22 cellular contexts compared by ENCODE assay signal in genomic region chr12:111458773-111459172, GRCh38. TPM values are rescaled to one million over a fixed set of nuclear protein-coding genes. Genes with fewer than 3 reads are reported as not detected.
A peak's percentile ranks its signal among the peaks of the same experiment; 100 is the strongest.
DNase-seq lines count a peak whose midpoint lies in the region; ATAC-seq and TF ChIP-seq lines count a peak whose summit lies in the region.
"Had no signal": no experiment of that assay in that cellular context is flagged by ENCODE, and none has a peak within 500 bp of the region (broad histone marks: within the 10 kb centered on the region; RNA-seq: fewer than 3 reads in every experiment).

No MANE protein-coding gene starts in this region.

- peaks cover 6% of the 10 kb centered on the region for H3K4me1 Mint-ChIP-seq in activated CD8-positive, alpha-beta T cell treated with anti-CD3 and anti-CD28 coated beads, Interleukin-2, amount 10 ng/mL, durations not matched to agents 7 days and 5 days (ENCODE audit: low read depth)
- H3K4me1 Mint-ChIP-seq in activated CD8-positive, alpha-beta T cell treated with anti-CD3 and anti-CD28 coated beads for 36 hours (ENCODE audit: low read depth): peaks cover 2% of the 10 kb centered on the region

- no peak overlapping the region for H3K4me3 Mint-ChIP-seq in activated CD8-positive, alpha-beta T cell treated with anti-CD3 and anti-CD28 coated beads, Interleukin-2, amount 10 ng/mL, durations not matched to agents 7 days and 5 days
- no peak overlapping the region for H3K4me3 Mint-ChIP-seq in activated CD8-positive, alpha-beta T cell treated with anti-CD3 and anti-CD28 coated beads for 36 hours
- H3K4me3 Mint-ChIP-seq: activated CD4-positive, alpha-beta memory T cell treated with anti-CD3 and anti-CD28 coated beads, Interleukin-2, amount 10 ng/mL, durations not matched to agents 7 days and 5 days; CD8-positive, alpha-beta T cell; T-cell had no signal

- intact Hi-C loops in activated CD8-positive, alpha-beta T cell treated with anti-CD3 and anti-CD28 coated beads for 36 hours (cut with micrococcal nuclease): no loop called here
- intact Hi-C loops in left colon (cut with DNase I, micrococcal nuclease): no loop called here

- CTCF ChIA-PET in activated CD8-positive, alpha-beta T cell treated with anti-CD3 and anti-CD28 coated beads, Interleukin-2, amount 10 ng/mL, durations not matched to agents 7 days and 5 days (lab: Charles Lee): interaction anchor here (1.0 to 28.2 kb wide), 6 partner anchors 15 to 72 kb away, joined by 3 to 1088 read pairs (median 4); partner anchors contain the start of gene SH2B3
- CTCF ChIA-PET in activated CD8-positive, alpha-beta T cell treated with anti-CD3 and anti-CD28 coated beads for 36 hours (lab: Charles Lee): interaction anchor here (1.7 to 6.3 kb wide), 3 partner anchors 7 to 62 kb away, joined by 4 to 46 read pairs (median 24); no protein-coding TSS in a partner anchor

- H3K27ac ChIP-seq in VCaP: peak overlapping the region; percentile 60

- no peak overlapping the region for H3K27ac Mint-ChIP-seq in activated CD8-positive, alpha-beta T cell treated with anti-CD3 and anti-CD28 coated beads, Interleukin-2, amount 10 ng/mL, durations not matched to agents 7 days and 5 days
- H3K27ac Mint-ChIP-seq in activated CD8-positive, alpha-beta T cell treated with anti-CD3 and anti-CD28 coated beads for 36 hours: no peak overlapping the region
- H3K27ac Mint-ChIP-seq: activated CD4-positive, alpha-beta memory T cell treated with anti-CD3 and anti-CD28 coated beads, Interleukin-2, amount 10 ng/mL, durations not matched to agents 7 days and 5 days; CD8-positive, alpha-beta T cell had no signal

- H3K36me3 Mint-ChIP-seq in activated CD8-positive, alpha-beta T cell treated with anti-CD3 and anti-CD28 coated beads, Interleukin-2, amount 10 ng/mL, durations not matched to agents 7 days and 5 days (ENCODE audit: low read depth): peaks cover 23% of the 10 kb centered on the region
- peaks cover 2% of the 10 kb centered on the region for H3K36me3 Mint-ChIP-seq in activated CD8-positive, alpha-beta T cell treated with anti-CD3 and anti-CD28 coated beads for 36 hours (ENCODE audit: low read depth)

- no peaks in the 10 kb centered on the region for H3K9me3 Mint-ChIP-seq in activated CD8-positive, alpha-beta T cell treated with anti-CD3 and anti-CD28 coated beads, Interleukin-2, amount 10 ng/mL, durations not matched to agents 7 days and 5 days (ENCODE audit: insufficient read depth)
- H3K9me3 Mint-ChIP-seq in activated CD8-positive, alpha-beta T cell treated with anti-CD3 and anti-CD28 coated beads for 36 hours: no peaks in the 10 kb centered on the region
- H3K9me3 Mint-ChIP-seq: activated CD4-positive, alpha-beta memory T cell treated with anti-CD3 and anti-CD28 coated beads, Interleukin-2, amount 10 ng/mL, durations not matched to agents 7 days and 5 days; CD8-positive, alpha-beta T cell; T-cell had no signal

- ATAC-seq in activated CD8-positive, alpha-beta T cell treated with anti-CD3 and anti-CD28 coated beads, Interleukin-2, amount 10 ng/mL, durations not matched to agents 7 days and 5 days: no peak
- ATAC-seq in activated CD8-positive, alpha-beta T cell treated with anti-CD3 and anti-CD28 coated beads for 36 hours: no peak
- ATAC-seq in left colon: peak; percentile 11
- ATAC-seq in GM21737 (IDR thresholded peaks at IDR 0.05; ENCODE audit: unreplicated experiment): no peak
- ATAC-seq: CD8-positive, alpha-beta T cell; stimulated activated naive CD8-positive, alpha-beta T cell treated with anti-CD3 and anti-CD28 coated beads, Interleukin-15, Interleukin-2, amounts not matched to agents 100 U/mL and 50 U/mL, for 24 hours; T-cell had no signal

- DNase-seq in activated CD8-positive, alpha-beta T cell treated with anti-CD3 and anti-CD28 coated beads, Interleukin-2, amount 10 ng/mL, durations not matched to agents 7 days and 5 days: peak; percentile 9
- no peak for DNase-seq in activated CD8-positive, alpha-beta T cell treated with anti-CD3 and anti-CD28 coated beads for 36 hours
- no peak for DNase-seq in left colon
- DNase-seq in renal cortical epithelial cell (ENCODE audit: low read depth): peak; percentile 25
- DNase-seq in NCI-H345 (lab: John Stamatoyannopoulos, UW): no peak
- no peak for DNase-seq in T1000 (lab: John Stamatoyannopoulos, UW)
- DNase-seq: 8988T; activated CD4-positive, CD25-positive, alpha-beta regulatory T cell treated with anti-CD3 and anti-CD28 coated beads, Interleukin-2, amount 50 U/mL, for 72 hours; activated gamma-delta T cell; activated T-cell treated with anti-CD3 and anti-CD28 coated beads, Interleukin-2, amount 50 U/mL, for 1 hour; CD8-positive, alpha-beta T cell; DMS 273 treated with DMSO at 0.1 percent for 48 hours; glutamatergic neuron; GOT3; NCI-H1092; NCI-H1694 treated with DMSO at 0.1 percent for 48 hours; NCI-H526 treated with DMSO at 0.1 percent for 48 hours; stimulated activated naive CD8-positive, alpha-beta T cell treated with anti-CD3 and anti-CD28 coated beads, Interleukin-15, Interleukin-2, amounts not matched to agents 100 U/mL and 50 U/mL, for 24 hours; T-cell had no signal

- POLR2A ChIA-PET in activated CD8-positive, alpha-beta T cell treated with anti-CD3 and anti-CD28 coated beads, Interleukin-2, amount 10 ng/mL, durations not matched to agents 7 days and 5 days (lab: Charles Lee): interaction anchor here (0.8 kb wide), 1 partner anchor 62 kb away, joined by 3 read pairs; no protein-coding TSS in a partner anchor
- POLR2A ChIA-PET in activated CD8-positive, alpha-beta T cell treated with anti-CD3 and anti-CD28 coated beads for 36 hours (lab: Charles Lee): interaction anchor here (1.2 kb wide), 1 partner anchor 10 kb away, joined by 3 read pairs; no protein-coding TSS in a partner anchor

- TF ChIP-seq CTCF in activated CD8-positive, alpha-beta T cell treated with anti-CD3 and anti-CD28 coated beads for 36 hours (IDR thresholded peaks at IDR 0.05): no peak
- no peak for TF ChIP-seq CTCF in VCaP (conservative IDR thresholded peaks at IDR 0.05)

- H3K27me3 Mint-ChIP-seq in activated CD8-positive, alpha-beta T cell treated with anti-CD3 and anti-CD28 coated beads, Interleukin-2, amount 10 ng/mL, durations not matched to agents 7 days and 5 days (ENCODE audit: low read depth): no peaks in the 10 kb centered on the region
- H3K27me3 Mint-ChIP-seq in activated CD8-positive, alpha-beta T cell treated with anti-CD3 and anti-CD28 coated beads for 36 hours: no peaks in the 10 kb centered on the region
- H3K27me3 Mint-ChIP-seq: activated CD4-positive, alpha-beta memory T cell treated with anti-CD3 and anti-CD28 coated beads, Interleukin-2, amount 10 ng/mL, durations not matched to agents 7 days and 5 days; T-cell had no signal

RNA-seq across cellular contexts. Expression of gene SH2B3, which starts 53.0 kb away (rescaled TPM):
- total RNA-seq in activated CD8-positive, alpha-beta T cell treated with anti-CD3 and anti-CD28 coated beads, Interleukin-2, amount 10 ng/mL, durations not matched to agents 7 days and 5 days: 10 to 100 TPM; 49.9 to 50.9 TPM
- 10 to 100 TPM; 48.7 to 52.7 TPM for total RNA-seq in activated CD8-positive, alpha-beta T cell treated with anti-CD3 and anti-CD28 coated beads for 36 hours
- total RNA-seq in left colon: 10 to 100 TPM; 22.9 to 27.1 TPM
- 14.5 and 20.8 TPM in 2 replicates for total RNA-seq in renal cortical epithelial cell

Comparison
In these comparisons a context has a peak if more than half of its experiments do, and no peak if none do; other contexts are left out.
1. DNase-seq: peak in activated CD8-positive, alpha-beta T cell treated with anti-CD3 and anti-CD28 coated beads, Interleukin-2, amount 10 ng/mL, durations not matched to agents 7 days and 5 days (single experiment) and renal cortical epithelial cell (single experiment); none in activated CD8-positive, alpha-beta T cell treated with anti-CD3 and anti-CD28 coated beads for 36 hours (single experiment), left colon (0 of 2), NCI-H345 (single experiment) and T1000 (single experiment).